ENCODE assay signal across 12 cellular contexts in genomic region chr9:92607088-92607487, GRCh38.
DNase-seq lines count a peak whose midpoint lies in the region; ATAC-seq and TF ChIP-seq lines count a peak whose summit lies in the region.
"Had no signal": no experiment of that assay in that cellular context is flagged by ENCODE, and none has a peak within 500 bp of the region (broad histone marks: within the 10 kb centered on the region; RNA-seq: fewer than 3 reads in every experiment).

No MANE protein-coding gene starts in this region.

- no peak overlapping the region for H3K9ac ChIP-seq in neural progenitor cell

- no peaks in the 10 kb centered on the region for H4K20me1 ChIP-seq in neural progenitor cell (ENCODE audit: low read depth)

- H3K27ac ChIP-seq in coronary artery, result peak overlapping the region; percentile 53 to 78
- no peak overlapping the region for H3K27ac ChIP-seq in neural progenitor cell

- H3K79me2 ChIP-seq in neural progenitor cell (ENCODE audit: low read depth), result no peaks in the 10 kb centered on the region

- peaks cover 14% of the 10 kb centered on the region for H3K27me3 Mint-ChIP-seq in neural progenitor cell (ENCODE audit: insufficient read depth, low read depth)
- H3K27me3 Mint-ChIP-seq: activated naive CD4-positive, alpha-beta T cell treated with anti-CD3 and anti-CD28 coated beads, Interleukin-2, amount 50 U/mL, for 24 hours had no signal

- H3K4me3 ChIP-seq in coronary artery (no peak overlapping the region), neural progenitor cell (no peak overlapping the region)

- peaks cover 13% of the 10 kb centered on the region for H3K9me3 ChIP-seq in neural progenitor cell (ENCODE audit: low read depth)

- H3K27ac Mint-ChIP-seq in neural progenitor cell, result peak overlapping the region; percentile 21
- H3K27ac Mint-ChIP-seq: activated naive CD4-positive, alpha-beta T cell treated with anti-CD3 and anti-CD28 coated beads, Interleukin-2, amount 50 U/mL, for 24 hours had no signal

- TF ChIP-seq EP300 in Ishikawa (IDR thresholded peaks at IDR 0.05; ENCODE audit: borderline replicate concordance), result no peak

- peaks cover 21% of the 10 kb centered on the region for H3F3A ChIP-seq in neural progenitor cell (ENCODE audit: low read depth)

- no peaks in the 10 kb centered on the region for H3K27me3 ChIP-seq in neural progenitor cell

- in situ Hi-C loops in KBM-7 (cut with MboI; ENCODE audit: low pct_unique_long_range_greater_than_20kb, low sequenced_read_pairs), result loop anchor here (25.0 kb wide), 1 partner anchor 270 kb away; the partner anchor contains the start of genes CENPP and NOL8

- TF ChIP-seq RAD21 in Ishikawa (IDR thresholded peaks at IDR 0.05; ENCODE audit: low read depth), result no peak

- H3K36me3 Mint-ChIP-seq in neural progenitor cell, result peaks cover 7% of the 10 kb centered on the region

- H3K9me3 Mint-ChIP-seq in neural progenitor cell, result peaks cover 20% of the 10 kb centered on the region
- H3K9me3 Mint-ChIP-seq: activated naive CD4-positive, alpha-beta T cell treated with anti-CD3 and anti-CD28 coated beads, Interleukin-2, amount 50 U/mL, for 24 hours had no signal

- H3K4me1 Mint-ChIP-seq in neural progenitor cell, result peaks cover 12% of the 10 kb centered on the region
- H3K4me1 Mint-ChIP-seq: activated naive CD4-positive, alpha-beta T cell treated with anti-CD3 and anti-CD28 coated beads, Interleukin-2, amount 50 U/mL, for 24 hours had no signal

- H2AFZ ChIP-seq in neural progenitor cell (replicated peaks), result no peak overlapping the region

- H3K36me3 ChIP-seq in neural progenitor cell, result no peaks in the 10 kb centered on the region

- H3K4me1 ChIP-seq in neural progenitor cell, result peaks cover 17% of the 10 kb centered on the region

- no peak for TF ChIP-seq CTCF in GM10266 (IDR thresholded peaks at IDR 0.05; ENCODE audit: control insufficient read depth, insufficient read depth, low read depth, missing control alignments)
- no peak for TF ChIP-seq CTCF in coronary artery (IDR thresholded peaks at IDR 0.05)
- no peak for TF ChIP-seq CTCF in neural progenitor cell (IDR thresholded peaks at IDR 0.05)

- ATAC-seq in GM18858 (IDR thresholded peaks at IDR 0.05; ENCODE audit: unreplicated experiment) (no peak), HG02840 (IDR thresholded peaks at IDR 0.05; ENCODE audit: low FRiP score, unreplicated experiment) (no peak), HG02588 (IDR thresholded peaks at IDR 0.05; ENCODE audit: unreplicated experiment) (no peak)

- H3K4me2 ChIP-seq in neural progenitor cell, result no peak overlapping the region

- no peak overlapping the region for H3K4me3 Mint-ChIP-seq in neural progenitor cell
- H3K4me3 Mint-ChIP-seq: activated naive CD4-positive, alpha-beta T cell treated with anti-CD3 and anti-CD28 coated beads, Interleukin-2, amount 50 U/mL, for 24 hours had no signal

- DNase-seq in GM10266 (ENCODE audit: extremely low spot score) (peak; percentile 54), coronary artery (ENCODE audit: low spot score) (no peak), neural progenitor cell (ENCODE audit: low spot score) (no peak), KBM-7 (no peak)
- DNase-seq: activated CD4-positive, alpha-beta T cell treated with anti-CD3 and anti-CD28 coated beads, Interleukin-2, amount 50 U/mL, for 1 hour; mesendoderm; right cardiac atrium had no signal

TF ChIP-seq in Ishikawa, 13 proteins besides CTCF, POLR2A, EP300 and RAD21:
- TF ChIP-seq FOXM1 (IDR thresholded peaks at IDR 0.05; ENCODE audit: borderline replicate concordance, low read depth) (no peak), YY1 (IDR thresholded peaks at IDR 0.05; ENCODE audit: low read depth) (no peak), CEBPB (IDR thresholded peaks at IDR 0.05) (no peak), EGR1 (IDR thresholded peaks at IDR 0.05) (no peak), NFIC (IDR thresholded peaks at IDR 0.05) (0 out of 2 replicates have a peak, but pooled peaks have one; percentile 46), REST (IDR thresholded peaks at IDR 0.05; ENCODE audit: low read depth) (no peak)
- TF ChIP-seq, protein P1, sequence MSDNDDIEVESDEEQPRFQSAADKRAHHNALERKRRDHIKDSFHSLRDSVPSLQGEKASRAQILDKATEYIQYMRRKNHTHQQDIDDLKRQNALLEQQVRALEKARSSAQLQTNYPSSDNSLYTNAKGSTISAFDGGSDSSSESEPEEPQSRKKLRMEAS (IDR thresholded peaks at IDR 0.05), result no peak
